ENCODE assay signal across 13 cellular contexts in genomic region chr6:19408331-19408730, GRCh38.
DNase-seq lines count a peak whose midpoint lies in the region; TF ChIP-seq lines count a peak whose summit lies in the region.
"Had no signal": no experiment of that assay in that cellular context is flagged by ENCODE, and none has a peak within 500 bp of the region (broad histone marks: within the 10 kb centered on the region; RNA-seq: fewer than 3 reads in every experiment).

No MANE protein-coding gene starts in this region.

- H4K20me1 ChIP-seq in mammary epithelial cell (ENCODE audit: insufficient read depth, low read length) (no peaks in the 10 kb centered on the region), fibroblast of lung (ENCODE audit: control insufficient read depth, extremely low read depth, insufficient read depth, low read length) (no peaks in the 10 kb centered on the region), hepatocyte (ENCODE audit: insufficient read depth, poor library complexity, severe bottlenecking) (no peaks in the 10 kb centered on the region)

- H3K27me3 ChIP-seq in mammary epithelial cell (ENCODE audit: insufficient read depth, low read length) (no peaks in the 10 kb centered on the region), breast epithelium (no peaks in the 10 kb centered on the region), ascending aorta (no peaks in the 10 kb centered on the region), fibroblast of lung (ENCODE audit: control insufficient read depth, insufficient read depth, low read length) (no peaks in the 10 kb centered on the region), hepatocyte (no peaks in the 10 kb centered on the region)

- H3K27ac ChIP-seq in mammary epithelial cell (ENCODE audit: insufficient read depth, low read depth, low read length): no peak overlapping the region
- no peak overlapping the region for H3K27ac ChIP-seq in breast epithelium
- H3K27ac ChIP-seq in ascending aorta: peak overlapping the region; percentile 29 to 38
- no peak overlapping the region for H3K27ac ChIP-seq in fibroblast of lung (ENCODE audit: insufficient read depth, low read length)
- no peak overlapping the region for H3K27ac ChIP-seq in hepatocyte

- dilution Hi-C loops in mammary epithelial cell (cut with HindIII; ENCODE audit: low sequenced_read_pairs): no loop called here

- H3K9me2 ChIP-seq in hepatocyte (replicated peaks; ENCODE audit: insufficient read depth): no peaks in the 10 kb centered on the region

- no peak overlapping the region for H3K4me2 ChIP-seq in mammary epithelial cell (ENCODE audit: insufficient read depth, low read depth, low read length)
- H3K4me2 ChIP-seq in fibroblast of lung (ENCODE audit: extremely low read depth, insufficient read depth, low read length): no peak overlapping the region
- no peak overlapping the region for H3K4me2 ChIP-seq in hepatocyte
- H3K4me2 ChIP-seq: GM23338 had no signal

- DNase-seq in mammary epithelial cell (no peak), breast epithelium (ENCODE audit: low spot score in 2 of 2) (no peak), ascending aorta (ENCODE audit: low spot score in 2 of 2) (no peak), fibroblast of lung (ENCODE audit: low read depth in 2 of 2) (peak; percentile 25 to 52), D341Med (ENCODE audit: low spot score) (no peak), hepatocyte (ENCODE audit: low spot score) (no peak), dermis blood vessel endothelial cell (no peak), NCI-H1930 (lab: John Stamatoyannopoulos, UW) (no peak)
- DNase-seq: Caco-2, DND-41, NCI-H748 treated with DMSO at 0.1 percent for 48 hours, SHP77 had no signal

- no TSS peak for BruUV-seq in mammary epithelial cell (replicated peaks; lab: Mats Ljungman, UMichigan)

- no peak overlapping the region for H3K4me3 ChIP-seq in mammary epithelial cell (replicated peaks in 1 of 3; ENCODE audit: insufficient read depth in 1 of 3, low read depth in 2 of 3, low read length in 3 of 3)
- H3K4me3 ChIP-seq in breast epithelium: no peak overlapping the region
- no peak overlapping the region for H3K4me3 ChIP-seq in ascending aorta
- no peak overlapping the region for H3K4me3 ChIP-seq in fibroblast of lung (replicated peaks in 1 of 4; ENCODE audit: control extremely low read depth in 1 of 4, insufficient read depth in 1 of 4, low read depth in 3 of 4, low read length in 4 of 4)
- no peak overlapping the region for H3K4me3 ChIP-seq in hepatocyte
- H3K4me3 ChIP-seq: GM23338 had no signal

- no peak for TF ChIP-seq POLR2A in breast epithelium (IDR thresholded peaks at IDR 0.05)

- CTCF ChIA-PET in mammary epithelial cell (lab: Charles Lee; ENCODE audit: low non-redundant PET): no interaction called here

- H3K79me2 ChIP-seq in mammary epithelial cell (ENCODE audit: insufficient read depth, low read length): no peaks in the 10 kb centered on the region
- H3K79me2 ChIP-seq in fibroblast of lung (ENCODE audit: control insufficient read depth, insufficient read depth, low read length): no peaks in the 10 kb centered on the region
- no peaks in the 10 kb centered on the region for H3K79me2 ChIP-seq in hepatocyte

- in situ Hi-C loops in mammary epithelial cell (cut with MboI; ENCODE audit: low sequenced_read_pairs in 2 of 2): no loop called here

- H3K9me3 ChIP-seq in mammary epithelial cell (replicated peaks; ENCODE audit: insufficient read depth, low read length): peaks cover 11% of the 10 kb centered on the region
- H3K9me3 ChIP-seq in breast epithelium: peaks cover 16% of the 10 kb centered on the region in 2 donors
- peaks cover 9 to 16% of the 10 kb centered on the region in 2 donors for H3K9me3 ChIP-seq in ascending aorta
- no peaks in the 10 kb centered on the region for H3K9me3 ChIP-seq in fibroblast of lung (ENCODE audit: control insufficient read depth, insufficient read depth, low read depth, low read length)
- no peaks in the 10 kb centered on the region for H3K9me3 ChIP-seq in hepatocyte (ENCODE audit: low read depth)
- H3K9me3 ChIP-seq: Caco-2 had no signal

- H3K9ac ChIP-seq in mammary epithelial cell (ENCODE audit: insufficient read depth, low read length): no peak overlapping the region
- H3K9ac ChIP-seq in fibroblast of lung (ENCODE audit: insufficient read depth, low read length): no peak overlapping the region

- WGBS in mammary epithelial cell (ENCODE audit: low coverage, missing lambda C conversion rate): 14% methylated on average over 3 of the region's 3 CpGs
- WGBS in hepatocyte (ENCODE audit: low lambda C conversion rate, missing lambda C conversion rate): 87% methylated on average over 3 of the region's 3 CpGs

- intact Hi-C loops in mammary epithelial cell (cut with micrococcal nuclease) (no loop called here), breast epithelium (cut with DNase I; ENCODE audit: low total_unique reads) (no loop called here), ascending aorta (cut with DNase I) (no loop called here)

- H3K4me1 ChIP-seq in mammary epithelial cell (ENCODE audit: insufficient read depth, low read length): peaks cover 24% of the 10 kb centered on the region
- H3K4me1 ChIP-seq in breast epithelium: no peaks in the 10 kb centered on the region
- peaks cover 0 to 3% of the 10 kb centered on the region in 2 donors for H3K4me1 ChIP-seq in ascending aorta
- no peaks in the 10 kb centered on the region for H3K4me1 ChIP-seq in fibroblast of lung (ENCODE audit: control insufficient read depth, extremely low read depth, insufficient read depth, low read length)
- H3K4me1 ChIP-seq in hepatocyte (ENCODE audit: insufficient read depth): no peaks in the 10 kb centered on the region
- H3K4me1 ChIP-seq: Caco-2 had no signal

- H2AFZ ChIP-seq in mammary epithelial cell (ENCODE audit: low read depth, low read length) (peak overlapping the region; percentile 29), fibroblast of lung (ENCODE audit: low read length) (no peak overlapping the region), hepatocyte (no peak overlapping the region)
- H2AFZ ChIP-seq: GM23338 had no signal

- TF ChIP-seq CTCF in mammary epithelial cell (conservative IDR thresholded peaks at IDR 0.05 in 1 of 2, IDR thresholded peaks at IDR 0.05 in 1 of 2; ENCODE audit: extremely low read depth in 1 of 2, insufficient read depth in 1 of 2, low read depth in 1 of 2, low read length in 2 of 2) (no peak), breast epithelium (IDR thresholded peaks at IDR 0.05) (no peak), ascending aorta (IDR thresholded peaks at IDR 0.05) (no peak), fibroblast of lung (conservative IDR thresholded peaks at IDR 0.05 in 1 of 2, IDR thresholded peaks at IDR 0.05 in 1 of 2; ENCODE audit: low read depth in 1 of 2, low read length in 2 of 2) (no peak), hepatocyte (IDR thresholded peaks at IDR 0.05; ENCODE audit: poor library complexity) (no peak)

- H3K36me3 ChIP-seq in mammary epithelial cell (ENCODE audit: insufficient read depth, low read length) (no peaks in the 10 kb centered on the region), breast epithelium (no peaks in the 10 kb centered on the region), ascending aorta (no peaks in the 10 kb centered on the region), fibroblast of lung (ENCODE audit: control insufficient read depth, insufficient read depth, low read length) (no peaks in the 10 kb centered on the region), hepatocyte (replicated peaks; ENCODE audit: insufficient read depth, low read depth) (no peaks in the 10 kb centered on the region)

Comparison
In these comparisons a context has a peak if more than half of its experiments do, and no peak if none do; other contexts are left out.
1. DNase-seq: peak in fibroblast of lung (2 of 2); none in mammary epithelial cell (single experiment), breast epithelium (0 of 2), ascending aorta (0 of 2), D341Med (single experiment), hepatocyte (single experiment), dermis blood vessel endothelial cell (single experiment) and NCI-H1930 (0 of 2).
2. H3K27ac ChIP-seq: peak in ascending aorta (2 of 2); none in mammary epithelial cell (single experiment), breast epithelium (0 of 2), fibroblast of lung (single experiment) and hepatocyte (single experiment).